ENCODE assay signal across 1 cellular context in genomic region chr1:40952744-40953315, GRCh38.
TF ChIP-seq lines count a peak whose summit lies in the region.

No MANE protein-coding gene starts in this region.

TF ChIP-seq in H1, 55 proteins besides CTCF, POLR2A, EP300 and RAD21:
- TF ChIP-seq RNF2 (IDR thresholded peaks at IDR 0.05; ENCODE audit: borderline replicate concordance, low read depth, low read length, missing control alignments, poor library complexity, severe bottlenecking) (no peak), RFX5 (IDR thresholded peaks at IDR 0.05; ENCODE audit: borderline replicate concordance, low read depth, low read length) (0 out of 2 replicates have a peak, but pooled peaks have one; percentile 20)
